ENCODE assay signal across 8 cellular contexts in the genomic region with DNA sequence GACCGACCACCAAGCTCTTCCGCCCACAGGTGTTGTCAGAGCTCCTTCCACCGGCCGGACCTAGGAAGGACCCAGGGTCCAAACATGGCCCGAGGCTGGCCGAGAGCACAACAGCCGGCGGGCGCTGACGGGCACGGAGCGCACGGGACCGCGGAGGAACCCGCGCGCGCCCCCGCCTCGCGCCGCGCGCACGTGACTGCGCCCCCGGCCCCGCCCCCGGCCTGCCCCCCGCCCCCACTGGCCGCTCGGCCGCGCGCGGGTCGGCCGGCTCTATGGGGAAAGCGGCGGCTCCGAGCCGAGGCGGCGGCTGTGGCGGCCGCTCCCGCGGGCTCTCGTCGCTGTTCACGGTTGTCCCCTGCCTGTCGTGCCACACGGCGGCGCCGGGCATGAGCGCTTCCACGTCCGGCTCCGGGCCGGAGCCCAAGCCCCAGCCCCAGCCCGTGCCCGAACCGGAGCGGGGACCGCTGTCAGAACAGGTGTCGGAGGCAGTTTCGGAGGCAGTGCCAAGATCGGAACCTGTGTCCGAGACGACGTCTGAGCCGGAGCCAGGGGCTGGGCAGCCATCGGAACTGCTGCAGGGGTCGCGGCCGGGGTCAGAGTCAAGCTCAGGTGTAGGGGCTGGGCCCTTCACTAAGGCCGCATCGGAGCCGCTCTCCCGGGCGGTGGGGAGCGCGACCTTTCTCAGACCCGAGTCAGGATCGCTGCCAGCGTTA. TPM values are rescaled to one million over a fixed set of nuclear protein-coding genes. Genes with fewer than 3 reads are reported as not detected.
A peak's percentile ranks its signal among the peaks of the same experiment; 100 is the strongest.
DNase-seq lines count a peak whose midpoint lies in the region; ATAC-seq and TF ChIP-seq lines count a peak whose summit lies in the region.

Gene OSBP2, plus strand, starts transcription at position 237 of the 713 bp plus-strand sequence. Its CDS starts 36 bp downstream, at position 273.

- intact Hi-C loops in mucosa of descending colon (cut with DNase I, micrococcal nuclease): no loop called here

- no peak for TF ChIP-seq CTCF in epithelial cell of esophagus (IDR thresholded peaks at IDR 0.05; ENCODE audit: insufficient read depth, low read depth, low read length, missing control alignments)
- TF ChIP-seq CTCF in mucosa of descending colon (IDR thresholded peaks at IDR 0.05): no peak

- H3K4me3 ChIP-seq in epithelial cell of esophagus (ENCODE audit: low read length) (peak within 1 kb of the TSS; percentile 58), mucosa of descending colon (peak within 1 kb of the TSS; percentile 32)

- ATAC-seq in mucosa of descending colon (peak; percentile 81), GM21619 (IDR thresholded peaks at IDR 0.05; ENCODE audit: unreplicated experiment) (no peak), HG03025 (IDR thresholded peaks at IDR 0.05; ENCODE audit: low FRiP score, unreplicated experiment) (no peak)

- H3K4me1 ChIP-seq in mucosa of descending colon (ENCODE audit: low read depth): peaks cover 12% of the 10 kb centered on the region

- H3K9me3 ChIP-seq in mucosa of descending colon: no peaks in the 10 kb centered on the region

- H3K36me3 ChIP-seq in mucosa of descending colon (ENCODE audit: low read depth): no peaks in the 10 kb centered on the region

- DNase-seq in EL: peak; percentile 35
- peak; percentile 14 for DNase-seq in M059J (ENCODE audit: low read depth)
- DNase-seq in activated T-cell treated with anti-CD3 and anti-CD28 coated beads for 1 hour (ENCODE audit: low read depth): peak; percentile 9
- peak; percentile 8 for DNase-seq in epithelial cell of esophagus (ENCODE audit: low read depth)
- peak; percentile 58 to 77 (median 64) for DNase-seq in mucosa of descending colon
- peak; percentile 46 for DNase-seq in superior temporal gyrus (ENCODE audit: extremely low spot score)

RNA-seq across cellular contexts. Expression of gene OSBP2, which starts in this region (rescaled TPM):
- 1.3 and 2.7 TPM in 2 replicates for total RNA-seq in M059J (2014; rRNA removed; shearing (Covaris generic))
- 1 to 10 TPM; 2.9 to 5.3 (median 3.4) TPM for total RNA-seq in mucosa of descending colon

Comparison
In these comparisons a context has a peak if more than half of its experiments do, and no peak if none do; other contexts are left out.
1. DNase-seq: peak in every context shown above with its lines; median percentile 64 in mucosa of descending colon; 46 in superior temporal gyrus; 35 in EL; 14 in M059J; 9 in activated T-cell treated with anti-CD3 and anti-CD28 coated beads for 1 hour; 8 in epithelial cell of esophagus.